11 cellular contexts compared by ENCODE assay signal in genomic region chr3:182969277-182969676, GRCh38. TPM values are rescaled to one million over a fixed set of nuclear protein-coding genes. Genes with fewer than 3 reads are reported as not detected.
DNase-seq lines count a peak whose midpoint lies in the region; ATAC-seq and TF ChIP-seq lines count a peak whose summit lies in the region.
"Had no signal": no experiment of that assay in that cellular context is flagged by ENCODE, and none has a peak within 500 bp of the region (broad histone marks: within the 10 kb centered on the region; RNA-seq: fewer than 3 reads in every experiment).

No MANE protein-coding gene starts in this region.

- ATAC-seq in natural killer cell = no peak
- ATAC-seq in left colon = no peak

- no peak overlapping the region for H3K4me3 Mint-ChIP-seq in natural killer cell
- no peak overlapping the region for H3K4me3 Mint-ChIP-seq in glutamatergic neuron (ENCODE audit: unreplicated experiment)
- H3K4me3 Mint-ChIP-seq: naive B cell had no signal

- H2AFZ ChIP-seq in KMS-11 (ENCODE audit: low read depth) = no peak overlapping the region
- H2AFZ ChIP-seq in mammary epithelial cell (ENCODE audit: low read depth, low read length) = no peak overlapping the region

- no peaks in the 10 kb centered on the region for H3K36me3 Mint-ChIP-seq in natural killer cell
- H3K36me3 Mint-ChIP-seq in glutamatergic neuron (ENCODE audit: unreplicated experiment) = no peaks in the 10 kb centered on the region
- H3K36me3 Mint-ChIP-seq: naive B cell had no signal

- H3K4me3 ChIP-seq in KMS-11 (IDR thresholded peaks at IDR 0.05; ENCODE audit: insufficient read depth, low read depth, low read length) (no peak overlapping the region), mammary epithelial cell (replicated peaks in 1 of 3; ENCODE audit: insufficient read depth in 1 of 3, low read depth in 2 of 3, low read length in 3 of 3) (no peak overlapping the region)
- H3K4me3 ChIP-seq: vagina had no signal

- no peaks in the 10 kb centered on the region for H3K36me3 ChIP-seq in KMS-11 (ENCODE audit: insufficient read depth)
- no peaks in the 10 kb centered on the region for H3K36me3 ChIP-seq in mammary epithelial cell (ENCODE audit: insufficient read depth, low read length)
- H3K36me3 ChIP-seq: vagina had no signal

- in situ Hi-C loops in Caki2 (cut with HindIII; ENCODE audit: low pct_unique_long_range_greater_than_20kb, low sequenced_read_pairs) (no loop called here), mammary epithelial cell (cut with MboI; ENCODE audit: low sequenced_read_pairs in 2 of 2) (no loop called here)

- dilution Hi-C loops in mammary epithelial cell (cut with HindIII; ENCODE audit: low sequenced_read_pairs) = no loop called here

- peak; percentile 72 for DNase-seq in Caki2 (ENCODE audit: low read depth)
- peak; percentile 66 for DNase-seq in mammary epithelial cell
- DNase-seq in natural killer cell = no peak
- no peak for DNase-seq in C1 segment of cervical spinal cord (lab: John Stamatoyannopoulos, UW)
- no peak for DNase-seq in left colon
- DNase-seq in NCI-H1048 (lab: John Stamatoyannopoulos, UW) = no peak
- no peak for DNase-seq in glutamatergic neuron
- DNase-seq: naive B cell, NCI-H2029 treated with DMSO at 0.1 percent for 48 hours had no signal

- no peak overlapping the region for H3K9ac ChIP-seq in KMS-11
- no peak overlapping the region for H3K9ac ChIP-seq in mammary epithelial cell (ENCODE audit: insufficient read depth, low read length)

- no peak for TF ChIP-seq CTCF in KMS-11 (conservative IDR thresholded peaks at IDR 0.05; ENCODE audit: low read depth, low read length)
- TF ChIP-seq CTCF in mammary epithelial cell (conservative IDR thresholded peaks at IDR 0.05 in 1 of 2, IDR thresholded peaks at IDR 0.05 in 1 of 2; ENCODE audit: extremely low read depth in 1 of 2, insufficient read depth in 1 of 2, low read depth in 1 of 2, low read length in 2 of 2) = no peak
- no peak for TF ChIP-seq CTCF in natural killer cell (IDR thresholded peaks at IDR 0.05)
- no peak for TF ChIP-seq CTCF in glutamatergic neuron (IDR thresholded peaks at IDR 0.05; ENCODE audit: partially characterized antibody, unreplicated experiment)

- H4K20me1 ChIP-seq in KMS-11 (ENCODE audit: insufficient read depth) (peaks cover 7% of the 10 kb centered on the region; the same call in 1 of the 2 replicates), mammary epithelial cell (ENCODE audit: insufficient read depth, low read length) (no peaks in the 10 kb centered on the region)

- H3K9me3 Mint-ChIP-seq in natural killer cell (no peaks in the 10 kb centered on the region), glutamatergic neuron (ENCODE audit: unreplicated experiment) (no peaks in the 10 kb centered on the region)
- H3K9me3 Mint-ChIP-seq: naive B cell had no signal

- H3K4me1 Mint-ChIP-seq in natural killer cell (peaks cover 36 to 42% of the 10 kb centered on the region in 2 donors), glutamatergic neuron (ENCODE audit: low read depth, unreplicated experiment) (no peaks in the 10 kb centered on the region)

- H3K9me3 ChIP-seq in mammary epithelial cell (replicated peaks; ENCODE audit: insufficient read depth, low read length) = no peaks in the 10 kb centered on the region
- H3K9me3 ChIP-seq: vagina had no signal

- H3K4me1 ChIP-seq in KMS-11 (ENCODE audit: low read depth, poor library complexity, severe bottlenecking) (peaks cover 46% of the 10 kb centered on the region), mammary epithelial cell (ENCODE audit: insufficient read depth, low read length) (peaks cover 11% of the 10 kb centered on the region)

- H3K79me2 ChIP-seq in KMS-11 (ENCODE audit: insufficient read depth, low read depth) (peaks cover 92% of the 10 kb centered on the region), mammary epithelial cell (ENCODE audit: insufficient read depth, low read length) (peaks cover 92% of the 10 kb centered on the region)

- no peaks in the 10 kb centered on the region for H3K27me3 ChIP-seq in KMS-11 (ENCODE audit: insufficient read depth, low read depth)
- H3K27me3 ChIP-seq in mammary epithelial cell (ENCODE audit: insufficient read depth, low read length) = no peaks in the 10 kb centered on the region
- H3K27me3 ChIP-seq: vagina had no signal

- no peaks in the 10 kb centered on the region for H3K27me3 Mint-ChIP-seq in natural killer cell (ENCODE audit: low read depth in 2 of 2)
- no peaks in the 10 kb centered on the region for H3K27me3 Mint-ChIP-seq in glutamatergic neuron (ENCODE audit: unreplicated experiment)
- H3K27me3 Mint-ChIP-seq: naive B cell had no signal

- intact Hi-C loops in mammary epithelial cell (cut with micrococcal nuclease) (no loop called here), natural killer cell (cut with micrococcal nuclease) (loop anchor here (5.0 to 10.0 kb wide), 2 partner anchors 52 to 174 kb away; partner anchors contain the start of gene ATP11B), left colon (cut with DNase I, micrococcal nuclease) (no loop called here)

- no TSS peak for BruUV-seq in mammary epithelial cell (replicated peaks; lab: Mats Ljungman, UMichigan)

- H3K27ac Mint-ChIP-seq in natural killer cell (peak overlapping the region; percentile 15 to 24), glutamatergic neuron (ENCODE audit: unreplicated experiment) (no peak overlapping the region)

- H3K4me2 ChIP-seq in KMS-11 (peak overlapping the region; percentile 4; the same call in 1 of the 2 replicates), mammary epithelial cell (ENCODE audit: insufficient read depth, low read depth, low read length) (peak overlapping the region; percentile 12)

- H3K27ac ChIP-seq in KMS-11 (no peak overlapping the region), mammary epithelial cell (ENCODE audit: insufficient read depth, low read depth, low read length) (peak overlapping the region; percentile 53)
- H3K27ac ChIP-seq: vagina had no signal

- CTCF ChIA-PET in mammary epithelial cell (lab: Charles Lee; ENCODE audit: low non-redundant PET) = no interaction called here

RNA-seq across cellular contexts. Expression of gene DCUN1D1, which starts 11.1 kb away (rescaled TPM):
- 8.1 and 8.2 TPM in 2 replicates for total RNA-seq in Caki2 (2014; rRNA removed; shearing (Covaris generic); ENCODE audit: low replicate concordance)
- total RNA-seq in mammary epithelial cell (10 to 100 TPM; 33.3 to 40.7 TPM), natural killer cell (10 to 100 TPM; 46.5 to 62.0 (median 51.7) TPM), left colon (10 to 100 TPM; 44.0 to 52.6 TPM), glutamatergic neuron (ENCODE audit: unreplicated experiment) (31.2 TPM)
- polyA plus RNA-seq in mammary epithelial cell = 10.9 TPM
- 25.5 TPM for polyA minus RNA-seq in mammary epithelial cell

Comparison
In these comparisons a context has a peak if more than half of its experiments do, and no peak if none do; other contexts are left out.
1. DNase-seq: peak in Caki2 (single experiment) and mammary epithelial cell (single experiment); none in natural killer cell (single experiment), C1 segment of cervical spinal cord (0 of 14), left colon (0 of 2), NCI-H1048 (single experiment) and glutamatergic neuron (single experiment).